In the genomic region with DNA sequence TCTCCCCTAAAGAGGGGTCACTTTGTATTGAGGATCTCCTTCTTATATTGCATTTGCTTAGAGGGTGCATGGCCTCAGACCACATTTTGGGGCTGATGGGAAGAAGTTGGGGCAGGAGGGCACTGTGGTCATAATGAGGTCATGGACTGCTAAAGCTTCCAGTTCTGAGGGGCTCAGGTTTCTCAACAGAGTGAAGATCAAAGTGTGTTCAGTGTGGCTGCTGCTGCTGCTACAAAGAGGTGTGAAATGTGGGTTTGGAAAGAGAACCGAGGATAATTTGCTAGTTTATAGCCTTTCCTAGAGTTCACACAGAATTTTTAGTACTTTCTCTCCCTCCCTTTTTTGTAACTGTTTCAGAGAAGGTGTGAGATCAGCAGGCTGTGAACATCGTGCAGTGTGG, we compare ENCODE assay signal across 22 cellular contexts.
"Had no signal": no experiment of that assay in that cellular context is flagged by ENCODE, and none has a peak within 500 bp of the region (broad histone marks: within the 10 kb centered on the region; RNA-seq: fewer than 3 reads in every experiment).

No MANE protein-coding gene starts in this region.

- H3K4me1 Mint-ChIP-seq: mesothelial cell of epicardium; naive B cell; natural killer cell; stimulated activated memory B cell treated with anti-CD40 and anti-IgM and Interleukin-4, amounts not matched to agents 10 μg/mL and 1 μg/mL and 100 μg/mL, for 72 hours had no signal

- DNase-seq: kidney glomerular epithelial cell; left cardiac atrium; left lung; lower lobe of right lung; mesendoderm; naive B cell; natural killer cell; ovary; right lobe of liver; stimulated activated CD4-positive, alpha-beta T cell treated with anti-CD3 and anti-CD28 coated beads, Interleukin-1b, Interleukin-23, amount 100 ng/mL, for 48 hours; stimulated activated CD4-positive, alpha-beta T cell treated with anti-CD3 and anti-CD28 coated beads, Interleukin-2, amount 100 ng/mL, for 48 hours; stimulated activated CD4-positive, alpha-beta T cell treated with anti-CD3 and anti-CD28 coated beads, Interleukin-4, amount 100 ng/mL, for 4 hours; stimulated activated CD8-positive, alpha-beta memory T cell treated with anti-CD3 and anti-CD28 coated beads, Interleukin-4, amount 100 ng/mL, for 48 hours; stimulated activated naive CD4-positive, alpha-beta T cell treated with Interleukin-2 at 50 U/mL for 16 hours; uterus had no signal

- H3K4me3 Mint-ChIP-seq: mesothelial cell of epicardium; naive B cell; natural killer cell; stimulated activated memory B cell treated with anti-CD40 and anti-IgM and Interleukin-4, amounts not matched to agents 10 μg/mL and 1 μg/mL and 100 μg/mL, for 72 hours; type B pancreatic cell had no signal

- H3K9me3 Mint-ChIP-seq: mesothelial cell of epicardium; naive B cell; natural killer cell; stimulated activated memory B cell treated with anti-CD40 and anti-IgM and Interleukin-4, amounts not matched to agents 10 μg/mL and 1 μg/mL and 100 μg/mL, for 72 hours; type B pancreatic cell had no signal

- H3K27ac Mint-ChIP-seq: mesothelial cell of epicardium; naive B cell; natural killer cell; progenitor cell of endocrine pancreas; stimulated activated memory B cell treated with anti-CD40 and anti-IgM and Interleukin-4, amounts not matched to agents 10 μg/mL and 1 μg/mL and 100 μg/mL, for 72 hours; type B pancreatic cell had no signal

- H3K27me3 Mint-ChIP-seq: stimulated activated memory B cell treated with anti-CD40 and anti-IgM and Interleukin-4, amounts not matched to agents 10 μg/mL and 1 μg/mL and 100 μg/mL, for 72 hours had no signal

- ATAC-seq: left lung; lower lobe of right lung; stimulated activated memory B cell treated with anti-CD40 and anti-IgM and Interleukin-4, amounts not matched to agents 10 μg/mL and 1 μg/mL and 100 μg/mL, for 72 hours had no signal

- H3K27ac ChIP-seq: left lung, lower lobe of right lung, ovary, right atrium auricular region, right lobe of liver, suprapubic skin, tibial nerve, uterus had no signal

- H3K36me3 Mint-ChIP-seq: mesothelial cell of epicardium; naive B cell; natural killer cell; stimulated activated memory B cell treated with anti-CD40 and anti-IgM and Interleukin-4, amounts not matched to agents 10 μg/mL and 1 μg/mL and 100 μg/mL, for 72 hours; type B pancreatic cell had no signal
